1 cellular context compared by ENCODE assay signal in the genomic region with DNA sequence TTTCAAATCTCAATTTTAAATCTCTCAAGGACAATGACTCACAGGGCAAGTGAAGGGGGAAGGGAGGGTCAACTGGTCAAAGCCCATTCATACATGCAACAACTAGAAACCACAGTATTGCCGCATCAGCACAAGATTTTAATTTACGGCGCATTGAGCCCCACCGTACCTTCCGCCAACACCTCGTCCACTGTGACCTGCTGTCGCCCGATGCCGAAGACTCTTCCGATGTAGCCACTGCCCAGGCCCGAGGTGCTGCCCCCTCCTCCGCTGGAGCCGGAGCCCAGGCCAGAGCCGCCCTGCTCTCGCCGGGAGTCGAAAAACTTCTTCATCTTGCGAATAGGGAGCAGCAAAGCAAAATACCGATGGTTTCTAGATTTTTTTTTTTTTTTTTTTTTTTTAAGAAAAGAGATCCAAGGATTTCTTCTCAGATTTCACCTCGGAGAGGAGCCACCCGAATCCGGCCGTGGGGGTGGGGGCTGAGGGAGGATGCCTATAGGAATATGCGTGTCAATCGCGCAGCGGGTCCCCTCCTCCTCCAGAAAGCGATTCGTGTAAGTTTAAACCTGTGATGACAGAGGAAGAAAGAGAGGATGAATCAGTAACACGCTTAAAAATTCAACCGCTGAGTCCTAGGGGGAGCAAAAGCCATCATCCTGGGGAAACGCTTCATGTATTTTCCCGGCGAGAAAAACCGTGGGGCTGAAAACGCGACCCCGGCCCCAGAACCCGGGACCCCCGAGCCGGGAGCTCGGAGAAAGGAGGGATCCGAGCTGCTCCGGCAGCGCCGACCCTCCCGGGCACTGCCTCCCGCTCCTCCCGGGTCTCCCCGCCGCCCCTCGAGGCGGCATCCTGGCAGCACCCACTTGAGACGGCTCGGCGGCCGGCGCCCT.
TF ChIP-seq lines count a peak whose summit lies in the region.

No MANE protein-coding gene starts in this region.

TF ChIP-seq in HepG2, 621 proteins besides CTCF, POLR2A, EP300 and RAD21 (continued from another document and continues in another):
- TF ChIP-seq, protein P1, sequence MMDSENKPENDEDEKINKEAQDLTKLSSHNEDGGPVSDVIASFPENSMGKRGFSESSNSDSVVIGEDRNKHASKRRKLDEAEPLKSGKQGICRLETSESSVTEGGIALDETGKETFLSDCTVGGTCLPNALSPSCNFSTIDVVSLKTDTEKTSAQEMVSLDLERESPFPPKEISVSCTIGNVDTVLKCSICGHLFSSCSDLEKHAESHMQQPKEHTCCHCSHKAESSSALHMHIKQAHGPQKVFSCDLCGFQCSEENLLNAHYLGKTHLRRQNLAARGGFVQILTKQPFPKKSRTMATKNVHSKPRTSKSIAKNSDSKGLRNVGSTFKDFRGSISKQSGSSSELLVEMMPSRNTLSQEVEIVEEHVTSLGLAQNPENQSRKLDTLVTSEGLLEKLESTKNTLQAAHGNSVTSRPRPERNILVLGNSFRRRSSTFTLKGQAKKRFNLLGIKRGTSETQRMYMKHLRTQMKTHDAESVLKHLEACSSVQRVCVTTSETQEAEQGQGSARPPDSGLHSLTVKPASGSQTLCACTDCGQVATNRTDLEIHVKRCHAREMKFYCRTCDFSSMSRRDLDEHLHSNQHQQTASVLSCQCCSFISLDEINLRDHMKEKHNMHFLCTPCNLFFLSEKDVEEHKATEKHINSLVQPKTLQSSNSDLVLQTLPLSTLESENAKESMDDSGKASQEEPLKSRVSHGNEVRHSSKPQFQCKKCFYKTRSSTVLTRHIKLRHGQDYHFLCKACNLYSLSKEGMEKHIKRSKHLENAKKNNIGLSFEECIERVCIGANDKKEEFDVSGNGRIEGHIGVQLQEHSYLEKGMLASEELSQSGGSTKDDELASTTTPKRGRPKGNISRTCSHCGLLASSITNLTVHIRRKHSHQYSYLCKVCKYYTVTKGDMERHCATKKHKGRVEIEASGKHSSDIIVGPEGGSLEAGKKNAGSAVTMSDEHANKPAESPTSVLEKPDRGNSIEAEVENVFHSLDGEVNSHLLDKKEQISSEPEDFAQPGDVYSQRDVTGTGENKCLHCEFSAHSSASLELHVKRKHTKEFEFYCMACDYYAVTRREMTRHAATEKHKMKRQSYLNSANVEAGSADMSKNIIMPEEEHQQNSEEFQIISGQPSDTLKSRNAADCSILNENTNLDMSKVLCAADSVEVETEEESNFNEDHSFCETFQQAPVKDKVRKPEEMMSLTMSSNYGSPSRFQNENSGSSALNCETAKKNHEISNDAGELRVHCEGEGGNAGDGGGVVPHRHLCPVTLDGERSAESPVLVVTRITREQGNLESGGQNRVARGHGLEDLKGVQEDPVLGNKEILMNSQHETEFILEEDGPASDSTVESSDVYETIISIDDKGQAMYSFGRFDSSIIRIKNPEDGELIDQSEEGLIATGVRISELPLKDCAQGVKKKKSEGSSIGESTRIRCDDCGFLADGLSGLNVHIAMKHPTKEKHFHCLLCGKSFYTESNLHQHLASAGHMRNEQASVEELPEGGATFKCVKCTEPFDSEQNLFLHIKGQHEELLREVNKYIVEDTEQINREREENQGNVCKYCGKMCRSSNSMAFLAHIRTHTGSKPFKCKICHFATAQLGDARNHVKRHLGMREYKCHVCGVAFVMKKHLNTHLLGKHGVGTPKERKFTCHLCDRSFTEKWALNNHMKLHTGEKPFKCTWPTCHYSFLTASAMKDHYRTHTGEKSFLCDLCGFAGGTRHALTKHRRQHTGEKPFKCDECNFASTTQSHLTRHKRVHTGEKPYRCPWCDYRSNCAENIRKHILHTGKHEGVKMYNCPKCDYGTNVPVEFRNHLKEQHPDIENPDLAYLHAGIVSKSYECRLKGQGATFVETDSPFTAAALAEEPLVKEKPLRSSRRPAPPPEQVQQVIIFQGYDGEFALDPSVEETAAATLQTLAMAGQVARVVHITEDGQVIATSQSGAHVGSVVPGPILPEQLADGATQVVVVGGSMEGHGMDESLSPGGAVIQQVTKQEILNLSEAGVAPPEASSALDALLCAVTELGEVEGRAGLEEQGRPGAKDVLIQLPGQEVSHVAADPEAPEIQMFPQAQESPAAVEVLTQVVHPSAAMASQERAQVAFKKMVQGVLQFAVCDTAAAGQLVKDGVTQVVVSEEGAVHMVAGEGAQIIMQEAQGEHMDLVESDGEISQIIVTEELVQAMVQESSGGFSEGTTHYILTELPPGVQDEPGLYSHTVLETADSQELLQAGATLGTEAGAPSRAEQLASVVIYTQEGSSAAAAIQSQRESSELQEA (CRISPR knock-in tag; IDR thresholded peaks at IDR 0.05; ENCODE audit: not compliant biosample characterization): no peak
- TF ChIP-seq ZNF296 (CRISPR knock-in tag; conservative IDR thresholded peaks at IDR 0.05) (no peak), CREM (IDR thresholded peaks at IDR 0.05) (no peak), CREM (CRISPR knock-in tag; IDR thresholded peaks at IDR 0.05) (no peak), GABPA (IDR thresholded peaks at IDR 0.05; ENCODE audit: low read depth, low read length) (no peak), GABPA (CRISPR knock-in tag; IDR thresholded peaks at IDR 0.05; ENCODE audit: low read depth) (no peak), TCF12 (IDR thresholded peaks at IDR 0.05) (no peak), TCF12 (CRISPR knock-in tag; IDR thresholded peaks at IDR 0.05) (no peak), RBM39 (IDR thresholded peaks at IDR 0.05; ENCODE audit: low read depth, low read length, poor library complexity, severe bottlenecking) (no peak), ZNF335 (CRISPR knock-in tag; IDR thresholded peaks at IDR 0.05) (0 out of 2 replicates have a peak, but pooled peaks have one; percentile 31), ZNF709 (CRISPR knock-in tag; IDR thresholded peaks at IDR 0.05) (0 out of 2 replicates have a peak, but pooled peaks have one; percentile 5), ZNF816 (CRISPR knock-in tag; IDR thresholded peaks at IDR 0.05; ENCODE audit: borderline replicate concordance) (peak; percentile 63; the same call in 1 of the 2 replicates), YY1 (IDR thresholded peaks at IDR 0.05; ENCODE audit: insufficient read depth, insufficient replicate concordance, low read depth, low read length) (no peak), ZNF749 (CRISPR knock-in tag; IDR thresholded peaks at IDR 0.05; ENCODE audit: borderline replicate concordance) (peak; percentile 14; the same call in 1 of the 2 replicates), ZNF589 (CRISPR knock-in tag; conservative IDR thresholded peaks at IDR 0.05) (no peak), ZNF879 (CRISPR knock-in tag; IDR thresholded peaks at IDR 0.05) (peak; percentile 5; the same call in 1 of the 2 replicates), ZNF333 (CRISPR knock-in tag; IDR thresholded peaks at IDR 0.05; ENCODE audit: borderline replicate concordance) (no peak), RFXAP (CRISPR knock-in tag; IDR thresholded peaks at IDR 0.05; ENCODE audit: borderline replicate concordance) (no peak), ZNF367 (CRISPR knock-in tag; IDR thresholded peaks at IDR 0.05; ENCODE audit: borderline replicate concordance) (0 out of 2 replicates have a peak, but pooled peaks have one; percentile 7), ZNF674 (CRISPR knock-in tag; IDR thresholded peaks at IDR 0.05; ENCODE audit: low read depth) (no peak), GATAD1 (CRISPR knock-in tag; IDR thresholded peaks at IDR 0.05) (no peak), ZNF292 (CRISPR knock-in tag; IDR thresholded peaks at IDR 0.05; ENCODE audit: borderline replicate concordance, low read depth) (peak; percentile 89), NCOA5 (CRISPR knock-in tag; IDR thresholded peaks at IDR 0.05) (no peak), ZFP82 (CRISPR knock-in tag; IDR thresholded peaks at IDR 0.05; ENCODE audit: borderline replicate concordance) (no peak; the same call in 1 of the 2 replicates), GATAD2A (CRISPR knock-in tag; IDR thresholded peaks at IDR 0.05) (no peak), ZNF446 (CRISPR knock-in tag; IDR thresholded peaks at IDR 0.05) (peak; percentile 83; the same call in 1 of the 2 replicates), HNRNPUL1 (IDR thresholded peaks at IDR 0.05; ENCODE audit: low read depth, low read length) (no peak), HOMEZ (CRISPR knock-in tag; IDR thresholded peaks at IDR 0.05; ENCODE audit: low read depth) (no peak), ZEB1 (IDR thresholded peaks at IDR 0.05; ENCODE audit: insufficient replicate concordance, low read depth) (no peak), ZC3H4 (CRISPR knock-in tag; IDR thresholded peaks at IDR 0.05; ENCODE audit: borderline replicate concordance) (0 out of 2 replicates have a peak, but pooled peaks have one; percentile 29), GZF1 (CRISPR knock-in tag; IDR thresholded peaks at IDR 0.05) (0 out of 2 replicates have a peak, but pooled peaks have one; percentile 20)
- TF ChIP-seq, protein P2, sequence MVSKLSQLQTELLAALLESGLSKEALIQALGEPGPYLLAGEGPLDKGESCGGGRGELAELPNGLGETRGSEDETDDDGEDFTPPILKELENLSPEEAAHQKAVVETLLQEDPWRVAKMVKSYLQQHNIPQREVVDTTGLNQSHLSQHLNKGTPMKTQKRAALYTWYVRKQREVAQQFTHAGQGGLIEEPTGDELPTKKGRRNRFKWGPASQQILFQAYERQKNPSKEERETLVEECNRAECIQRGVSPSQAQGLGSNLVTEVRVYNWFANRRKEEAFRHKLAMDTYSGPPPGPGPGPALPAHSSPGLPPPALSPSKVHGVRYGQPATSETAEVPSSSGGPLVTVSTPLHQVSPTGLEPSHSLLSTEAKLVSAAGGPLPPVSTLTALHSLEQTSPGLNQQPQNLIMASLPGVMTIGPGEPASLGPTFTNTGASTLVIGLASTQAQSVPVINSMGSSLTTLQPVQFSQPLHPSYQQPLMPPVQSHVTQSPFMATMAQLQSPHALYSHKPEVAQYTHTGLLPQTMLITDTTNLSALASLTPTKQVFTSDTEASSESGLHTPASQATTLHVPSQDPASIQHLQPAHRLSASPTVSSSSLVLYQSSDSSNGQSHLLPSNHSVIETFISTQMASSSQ (IDR thresholded peaks at IDR 0.05; ENCODE audit: low read depth): no peak; the same call in 1 of the 2 replicates
- TF ChIP-seq, protein P2 (CRISPR knock-in tag; IDR thresholded peaks at IDR 0.05; ENCODE audit: borderline replicate concordance): no peak
- TF ChIP-seq, protein P3, sequence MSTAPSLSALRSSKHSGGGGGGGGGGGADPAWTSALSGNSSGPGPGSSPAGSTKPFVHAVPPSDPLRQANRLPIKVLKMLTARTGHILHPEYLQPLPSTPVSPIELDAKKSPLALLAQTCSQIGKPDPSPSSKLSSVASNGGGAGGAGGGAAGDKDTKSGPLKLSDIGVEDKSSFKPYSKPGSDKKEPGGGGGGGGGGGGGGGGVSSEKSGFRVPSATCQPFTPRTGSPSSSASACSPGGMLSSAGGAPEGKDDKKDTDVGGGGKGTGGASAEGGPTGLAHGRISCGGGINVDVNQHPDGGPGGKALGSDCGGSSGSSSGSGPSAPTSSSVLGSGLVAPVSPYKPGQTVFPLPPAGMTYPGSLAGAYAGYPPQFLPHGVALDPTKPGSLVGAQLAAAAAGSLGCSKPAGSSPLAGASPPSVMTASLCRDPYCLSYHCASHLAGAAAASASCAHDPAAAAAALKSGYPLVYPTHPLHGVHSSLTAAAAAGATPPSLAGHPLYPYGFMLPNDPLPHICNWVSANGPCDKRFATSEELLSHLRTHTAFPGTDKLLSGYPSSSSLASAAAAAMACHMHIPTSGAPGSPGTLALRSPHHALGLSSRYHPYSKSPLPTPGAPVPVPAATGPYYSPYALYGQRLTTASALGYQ (CRISPR knock-in tag; IDR thresholded peaks at IDR 0.05): no peak
- TF ChIP-seq, protein P4, sequence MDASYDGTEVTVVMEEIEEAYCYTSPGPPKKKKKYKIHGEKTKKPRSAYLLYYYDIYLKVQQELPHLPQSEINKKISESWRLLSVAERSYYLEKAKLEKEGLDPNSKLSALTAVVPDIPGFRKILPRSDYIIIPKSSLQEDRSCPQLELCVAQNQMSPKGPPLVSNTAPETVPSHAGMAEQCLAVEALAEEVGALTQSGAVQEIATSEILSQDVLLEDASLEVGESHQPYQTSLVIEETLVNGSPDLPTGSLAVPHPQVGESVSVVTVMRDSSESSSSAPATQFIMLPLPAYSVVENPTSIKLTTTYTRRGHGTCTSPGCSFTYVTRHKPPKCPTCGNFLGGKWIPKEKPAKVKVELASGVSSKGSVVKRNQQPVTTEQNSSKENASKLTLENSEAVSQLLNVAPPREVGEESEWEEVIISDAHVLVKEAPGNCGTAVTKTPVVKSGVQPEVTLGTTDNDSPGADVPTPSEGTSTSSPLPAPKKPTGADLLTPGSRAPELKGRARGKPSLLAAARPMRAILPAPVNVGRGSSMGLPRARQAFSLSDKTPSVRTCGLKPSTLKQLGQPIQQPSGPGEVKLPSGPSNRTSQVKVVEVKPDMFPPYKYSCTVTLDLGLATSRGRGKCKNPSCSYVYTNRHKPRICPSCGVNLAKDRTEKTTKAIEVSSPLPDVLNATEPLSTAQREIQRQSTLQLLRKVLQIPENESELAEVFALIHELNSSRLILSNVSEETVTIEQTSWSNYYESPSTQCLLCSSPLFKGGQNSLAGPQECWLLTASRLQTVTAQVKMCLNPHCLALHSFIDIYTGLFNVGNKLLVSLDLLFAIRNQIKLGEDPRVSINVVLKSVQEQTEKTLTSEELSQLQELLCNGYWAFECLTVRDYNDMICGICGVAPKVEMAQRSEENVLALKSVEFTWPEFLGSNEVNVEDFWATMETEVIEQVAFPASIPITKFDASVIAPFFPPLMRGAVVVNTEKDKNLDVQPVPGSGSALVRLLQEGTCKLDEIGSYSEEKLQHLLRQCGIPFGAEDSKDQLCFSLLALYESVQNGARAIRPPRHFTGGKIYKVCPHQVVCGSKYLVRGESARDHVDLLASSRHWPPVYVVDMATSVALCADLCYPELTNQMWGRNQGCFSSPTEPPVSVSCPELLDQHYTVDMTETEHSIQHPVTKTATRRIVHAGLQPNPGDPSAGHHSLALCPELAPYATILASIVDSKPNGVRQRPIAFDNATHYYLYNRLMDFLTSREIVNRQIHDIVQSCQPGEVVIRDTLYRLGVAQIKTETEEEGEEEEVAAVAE (CRISPR knock-in tag; IDR thresholded peaks at IDR 0.05; ENCODE audit: borderline replicate concordance): 0 out of 2 replicates have a peak, but pooled peaks have one; percentile 16
